In genomic region chr6:4021862-4022715, GRCh38 we compare ENCODE assay signal across 8 cellular contexts.
A peak's percentile ranks its signal among the peaks of the same experiment; 100 is the strongest.
DNase-seq lines count a peak whose midpoint lies in the region; ATAC-seq and TF ChIP-seq lines count a peak whose summit lies in the region.

No MANE protein-coding gene starts in this region.

- H3K9me3 ChIP-seq in HUES6 (ENCODE audit: control insufficient read depth, insufficient read depth, low read depth, low read length) (no peaks in the 10 kb centered on the region), adipocyte (ENCODE audit: control insufficient read depth, low read length) (no peaks in the 10 kb centered on the region), iPS-18c (ENCODE audit: control insufficient read depth, insufficient read depth, low read length) (no peaks in the 10 kb centered on the region), stomach smooth muscle (ENCODE audit: control insufficient read depth in 2 of 2, low read length in 2 of 2) (no peaks in the 10 kb centered on the region)

- H3K4me3 ChIP-seq in AG09309 (ENCODE audit: control insufficient read depth, low read depth, low read length) (peak overlapping the region; percentile 87), HUES6 (ENCODE audit: low read depth, low read length) (peak overlapping the region; percentile 94), adipocyte (ENCODE audit: low read length) (peak overlapping the region; percentile 89), iPS-18c (ENCODE audit: insufficient read depth, low read depth, low read length) (peak overlapping the region; percentile 92), stomach smooth muscle (ENCODE audit: low read length in 2 of 2) (peak overlapping the region; percentile 91 to 97)

- H3K4me1 ChIP-seq in HUES6 (ENCODE audit: control insufficient read depth, insufficient read depth, low read length) (peaks cover 17% of the 10 kb centered on the region), adipocyte (ENCODE audit: control insufficient read depth, insufficient read depth, low read length) (peaks cover 42% of the 10 kb centered on the region), stomach smooth muscle (ENCODE audit: control insufficient read depth, insufficient read depth, low read length) (peaks cover 22% of the 10 kb centered on the region)

- H3K27me3 ChIP-seq in HUES6 (ENCODE audit: control insufficient read depth, insufficient read depth, low read length) (no peaks in the 10 kb centered on the region), adipocyte (replicated peaks; ENCODE audit: control insufficient read depth, insufficient read depth, low read length) (no peaks in the 10 kb centered on the region), stomach smooth muscle (ENCODE audit: control insufficient read depth in 1 of 2, insufficient read depth in 2 of 2, low read length in 2 of 2) (no peaks in the 10 kb centered on the region)

- TF ChIP-seq CTCF in AG09309 (IDR thresholded peaks at IDR 0.05; ENCODE audit: control insufficient read depth, insufficient read depth, low read depth, low read length, missing control alignments): no peak

- peak; percentile 6 for ATAC-seq in GM19351 (IDR thresholded peaks at IDR 0.05; ENCODE audit: unreplicated experiment)

- DNase-seq in AG09309 (ENCODE audit: low read depth) (no peak), adipocyte (ENCODE audit: low read depth) (peak; percentile 53), NCI-H1694 (lab: John Stamatoyannopoulos, UW) (no peak), GDM1 (lab: John Stamatoyannopoulos, UW) (no peak)

- H3K27ac ChIP-seq in HUES6 (ENCODE audit: low read depth, low read length): peak overlapping the region; percentile 96
- H3K27ac ChIP-seq in stomach smooth muscle (ENCODE audit: low read length): peak overlapping the region; percentile 90

- H3K9ac ChIP-seq in HUES6 (ENCODE audit: low read length): peak overlapping the region; percentile 93
- H3K9ac ChIP-seq in adipocyte (ENCODE audit: low read length): peak overlapping the region; percentile 97
- H3K9ac ChIP-seq in stomach smooth muscle (ENCODE audit: low read length in 2 of 2): peak overlapping the region; percentile 94

- H3K36me3 ChIP-seq in HUES6 (ENCODE audit: control insufficient read depth, insufficient read depth, low read length): peaks cover 3% of the 10 kb centered on the region; the same call in 1 of the 2 replicates
- H3K36me3 ChIP-seq in adipocyte (ENCODE audit: control insufficient read depth, insufficient read depth, low read length, severe bottlenecking): no peaks in the 10 kb centered on the region
- no peaks in the 10 kb centered on the region for H3K36me3 ChIP-seq in stomach smooth muscle (ENCODE audit: control insufficient read depth in 2 of 2, insufficient read depth in 2 of 2, low read length in 2 of 2)
